ENCODE assay signal across 13 cellular contexts in the genomic region with DNA sequence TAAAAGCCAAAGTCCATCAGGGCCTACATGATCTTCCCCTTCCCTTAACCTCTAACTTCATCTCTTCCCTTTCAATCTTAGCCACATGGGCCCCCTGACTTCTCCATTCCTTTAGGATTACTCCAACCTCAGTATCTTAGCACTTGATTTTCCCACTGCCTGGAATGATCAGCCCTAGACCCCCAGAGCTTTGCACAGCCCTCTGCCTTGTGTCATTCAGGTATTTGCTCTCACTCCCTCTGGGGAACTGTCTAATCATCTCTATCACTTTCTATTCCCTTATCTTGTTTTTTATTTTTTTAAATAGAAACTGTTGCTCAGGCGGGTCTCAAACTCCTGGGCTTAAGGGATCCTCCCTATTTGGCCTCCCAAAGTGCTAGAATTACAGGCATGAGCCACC. TPM values are rescaled to one million over a fixed set of nuclear protein-coding genes. Genes with fewer than 3 reads are reported as not detected.
DNase-seq lines count a peak whose midpoint lies in the region; ATAC-seq, FAIRE-seq and TF ChIP-seq lines count a peak whose summit lies in the region.
"Had no signal": no experiment of that assay in that cellular context is flagged by ENCODE, and none has a peak within 500 bp of the region (broad histone marks: within the 10 kb centered on the region; RNA-seq: fewer than 3 reads in every experiment).

No MANE protein-coding gene starts in this region.

- H3K79me2 ChIP-seq in astrocyte (ENCODE audit: insufficient read depth, low read length): peaks cover 19% of the 10 kb centered on the region
- H3K79me2 ChIP-seq in neural progenitor cell (ENCODE audit: low read depth): peaks cover 32% of the 10 kb centered on the region

- H3K9me3 Mint-ChIP-seq in activated CD4-positive, alpha-beta T cell treated with anti-CD3 and anti-CD28 coated beads, Interleukin-2, amount 10 ng/mL, durations not matched to agents 7 days and 5 days: peaks cover 22% of the 10 kb centered on the region
- H3K9me3 Mint-ChIP-seq in astrocyte (ENCODE audit: unreplicated experiment): peaks cover 5% of the 10 kb centered on the region
- peaks cover 12% of the 10 kb centered on the region for H3K9me3 Mint-ChIP-seq in neural progenitor cell

- H3K27me3 Mint-ChIP-seq in activated CD4-positive, alpha-beta T cell treated with anti-CD3 and anti-CD28 coated beads, Interleukin-2, amount 10 ng/mL, durations not matched to agents 7 days and 5 days: no peaks in the 10 kb centered on the region
- H3K27me3 Mint-ChIP-seq in astrocyte (ENCODE audit: low read depth, unreplicated experiment): no peaks in the 10 kb centered on the region
- peaks cover 4% of the 10 kb centered on the region for H3K27me3 Mint-ChIP-seq in neural progenitor cell (ENCODE audit: insufficient read depth, low read depth)

- ATAC-seq in HG02840 (IDR thresholded peaks at IDR 0.05; ENCODE audit: low FRiP score, unreplicated experiment): no peak

- H3K9me3 ChIP-seq in astrocyte (ENCODE audit: insufficient read depth, low read depth, low read length) (peaks cover 9% of the 10 kb centered on the region), neural progenitor cell (ENCODE audit: low read depth) (no peaks in the 10 kb centered on the region)

- H3K4me1 ChIP-seq in astrocyte (ENCODE audit: insufficient read depth, low read length) (peaks cover 23% of the 10 kb centered on the region), neural progenitor cell (peaks cover 9% of the 10 kb centered on the region)

- peak overlapping the region; percentile 0 for H3K27ac Mint-ChIP-seq in activated CD4-positive, alpha-beta T cell treated with anti-CD3 and anti-CD28 coated beads, Interleukin-2, amount 10 ng/mL, durations not matched to agents 7 days and 5 days
- peak overlapping the region; percentile 88 for H3K27ac Mint-ChIP-seq in astrocyte (ENCODE audit: unreplicated experiment)
- no peak overlapping the region for H3K27ac Mint-ChIP-seq in neural progenitor cell

- peaks cover 87% of the 10 kb centered on the region for H3K36me3 Mint-ChIP-seq in activated CD4-positive, alpha-beta T cell treated with anti-CD3 and anti-CD28 coated beads, Interleukin-2, amount 10 ng/mL, durations not matched to agents 7 days and 5 days (ENCODE audit: low read depth)
- H3K36me3 Mint-ChIP-seq in astrocyte (ENCODE audit: low read depth, unreplicated experiment): peaks cover 30% of the 10 kb centered on the region
- H3K36me3 Mint-ChIP-seq in neural progenitor cell: peaks cover 58% of the 10 kb centered on the region

- H3K36me3 ChIP-seq in astrocyte (ENCODE audit: insufficient read depth, low read length) (peaks cover 55% of the 10 kb centered on the region), neural progenitor cell (peaks cover 19% of the 10 kb centered on the region)

- peaks cover 20% of the 10 kb centered on the region for H3K4me1 Mint-ChIP-seq in activated CD4-positive, alpha-beta T cell treated with anti-CD3 and anti-CD28 coated beads, Interleukin-2, amount 10 ng/mL, durations not matched to agents 7 days and 5 days
- peaks cover 47% of the 10 kb centered on the region for H3K4me1 Mint-ChIP-seq in astrocyte (ENCODE audit: low read depth, unreplicated experiment)
- H3K4me1 Mint-ChIP-seq in neural progenitor cell: no peaks in the 10 kb centered on the region

- no peak for TF ChIP-seq CTCF in astrocyte (IDR thresholded peaks at IDR 0.05; ENCODE audit: insufficient read depth, low read depth, low read length)
- no peak for TF ChIP-seq CTCF in neural progenitor cell (IDR thresholded peaks at IDR 0.05)

- H3F3A ChIP-seq in neural progenitor cell (ENCODE audit: low read depth): peaks cover 69% of the 10 kb centered on the region

- H3K4me3 Mint-ChIP-seq in activated CD4-positive, alpha-beta T cell treated with anti-CD3 and anti-CD28 coated beads, Interleukin-2, amount 10 ng/mL, durations not matched to agents 7 days and 5 days: no peak overlapping the region
- peak overlapping the region; percentile 28 for H3K4me3 Mint-ChIP-seq in astrocyte (ENCODE audit: unreplicated experiment)
- no peak overlapping the region for H3K4me3 Mint-ChIP-seq in neural progenitor cell

- H4K20me1 ChIP-seq in astrocyte (ENCODE audit: insufficient read depth, low read length) (peaks cover 72% of the 10 kb centered on the region), neural progenitor cell (ENCODE audit: low read depth) (peaks cover 62% of the 10 kb centered on the region)

- H3K27ac ChIP-seq in astrocyte (ENCODE audit: low read depth, low read length) (no peak overlapping the region), neural progenitor cell (peak overlapping the region; percentile 67)

- H3K27me3 ChIP-seq in astrocyte (ENCODE audit: insufficient read depth, low read length) (no peaks in the 10 kb centered on the region), neural progenitor cell (no peaks in the 10 kb centered on the region)

- no peak for FAIRE-seq in astrocyte (lab: Jason Lieb, UNC)
- FAIRE-seq: frontal cortex, GM12892 had no signal

- DNase-seq in activated CD4-positive, alpha-beta T cell treated with anti-CD3 and anti-CD28 coated beads, Interleukin-2, amount 10 ng/mL, durations not matched to agents 7 days and 5 days: no peak
- DNase-seq in activated CD4-positive, alpha-beta T cell treated with anti-CD3 and anti-CD28 coated beads, Interleukin-2, amount 50 U/mL, for 1 hour: no peak
- DNase-seq in NAMALWA (ENCODE audit: low spot score) (peak; percentile 50), astrocyte (ENCODE audit: low read depth) (no peak), neural progenitor cell (ENCODE audit: low spot score) (no peak), NCI-H2196 (lab: John Stamatoyannopoulos, UW; ENCODE audit: unreplicated experiment) (no peak)
- no peak for DNase-seq in stimulated activated CD4-positive, alpha-beta T cell treated with anti-CD3 and anti-CD28 coated beads, Interleukin-2, amount 100 ng/mL, for 48 hours
- DNase-seq: amygdala, MV-4-11, NCI-H345 had no signal

- CTCF ChIA-PET in activated CD4-positive, alpha-beta T cell treated with anti-CD3 and anti-CD28 coated beads, Interleukin-2, amount 10 ng/mL, durations not matched to agents 7 days and 5 days (lab: Charles Lee): interaction anchor here (1.2 kb wide), 1 partner anchor 9 kb away, joined by 5 read pairs; no protein-coding TSS in a partner anchor

- no peak overlapping the region for H3K9ac ChIP-seq in astrocyte (ENCODE audit: low read length)
- H3K9ac ChIP-seq in neural progenitor cell: no peak overlapping the region

- H2AFZ ChIP-seq in astrocyte (ENCODE audit: low read depth, low read length) (no peak overlapping the region), neural progenitor cell (replicated peaks) (no peak overlapping the region)

- H3K4me2 ChIP-seq in astrocyte (ENCODE audit: low read length) (no peak overlapping the region), neural progenitor cell (no peak overlapping the region)

- H3K4me3 ChIP-seq in astrocyte (ENCODE audit: insufficient read depth, low read depth, low read length) (no peak overlapping the region), neural progenitor cell (no peak overlapping the region)

- POLR2A ChIA-PET in activated CD4-positive, alpha-beta T cell treated with anti-CD3 and anti-CD28 coated beads, Interleukin-2, amount 10 ng/mL, durations not matched to agents 7 days and 5 days (lab: Charles Lee): no interaction called here

RNA-seq across cellular contexts. Expression of a gene that starts 13.3 kb away (rescaled TPM):
- 10 to 100 TPM; 79.7 to 85.3 TPM for total RNA-seq in activated CD4-positive, alpha-beta T cell treated with anti-CD3 and anti-CD28 coated beads, Interleukin-2, amount 10 ng/mL, durations not matched to agents 7 days and 5 days
- 77.0 and 77.4 TPM in 2 replicates for total RNA-seq in astrocyte
- total RNA-seq in neural progenitor cell (ENCODE audit: low replicate concordance): 6.3 and 6.9 TPM in 2 replicates
